Comparison of ENCODE assay signal across 13 cellular contexts in genomic region chr12:106914796-106915634, GRCh38. TPM values are rescaled to one million over a fixed set of nuclear protein-coding genes. Genes with fewer than 3 reads are reported as not detected.
DNase-seq lines count a peak whose midpoint lies in the region; ATAC-seq and TF ChIP-seq lines count a peak whose summit lies in the region.
"Had no signal": no experiment of that assay in that cellular context is flagged by ENCODE, and none has a peak within 500 bp of the region (broad histone marks: within the 10 kb centered on the region; RNA-seq: fewer than 3 reads in every experiment).

No MANE protein-coding gene starts in this region.

- no peak overlapping the region for H3K27ac ChIP-seq in DND-41 (ENCODE audit: low read length)

- no peaks in the 10 kb centered on the region for H3K9me3 ChIP-seq in DND-41 (ENCODE audit: insufficient read depth, low read length, severe bottlenecking)

- ATAC-seq in DND-41 (ENCODE audit: insufficient read depth, low read depth) (peak; percentile 70; the same call in 2 of the 3 replicates), GM19023 (IDR thresholded peaks at IDR 0.05; ENCODE audit: unreplicated experiment) (peak; percentile 65), HG02884 (IDR thresholded peaks at IDR 0.05; ENCODE audit: unreplicated experiment) (peak; percentile 48), GM19324 (IDR thresholded peaks at IDR 0.05; ENCODE audit: low FRiP score, unreplicated experiment) (no peak), left ventricle myocardium superior (no peak)

- no peaks in the 10 kb centered on the region for H3K36me3 Mint-ChIP-seq in activated CD4-positive, alpha-beta memory T cell treated with anti-CD3 and anti-CD28 coated beads, Interleukin-2, amount 10 ng/mL, durations not matched to agents 7 days and 5 days (ENCODE audit: low read depth)
- no peaks in the 10 kb centered on the region for H3K36me3 Mint-ChIP-seq in endothelial cell (ENCODE audit: low read depth, unreplicated experiment)

- H3K27ac Mint-ChIP-seq in activated CD4-positive, alpha-beta memory T cell treated with anti-CD3 and anti-CD28 coated beads, Interleukin-2, amount 10 ng/mL, durations not matched to agents 7 days and 5 days, result peak overlapping the region; percentile 83
- no peak overlapping the region for H3K27ac Mint-ChIP-seq in endothelial cell (ENCODE audit: unreplicated experiment)
- H3K27ac Mint-ChIP-seq: HFFc6 had no signal

- no peak overlapping the region for H2AFZ ChIP-seq in DND-41 (ENCODE audit: low read depth, low read length)

- intact Hi-C loops in left ventricle myocardium superior (cut with micrococcal nuclease), result no loop called here

- no peak overlapping the region for H3K4me3 Mint-ChIP-seq in activated CD4-positive, alpha-beta memory T cell treated with anti-CD3 and anti-CD28 coated beads, Interleukin-2, amount 10 ng/mL, durations not matched to agents 7 days and 5 days
- H3K4me3 Mint-ChIP-seq in endothelial cell (ENCODE audit: unreplicated experiment), result no peak overlapping the region
- H3K4me3 Mint-ChIP-seq: HFFc6 had no signal

- H3K4me3 ChIP-seq in DND-41 (ENCODE audit: low read depth in 1 of 2, low read length in 2 of 2), result no peak overlapping the region

- peaks cover 3% of the 10 kb centered on the region for H3K27me3 Mint-ChIP-seq in activated CD4-positive, alpha-beta memory T cell treated with anti-CD3 and anti-CD28 coated beads, Interleukin-2, amount 10 ng/mL, durations not matched to agents 7 days and 5 days
- H3K27me3 Mint-ChIP-seq in endothelial cell (ENCODE audit: unreplicated experiment), result peaks cover 5% of the 10 kb centered on the region

- no peaks in the 10 kb centered on the region for H3K9me3 Mint-ChIP-seq in activated CD4-positive, alpha-beta memory T cell treated with anti-CD3 and anti-CD28 coated beads, Interleukin-2, amount 10 ng/mL, durations not matched to agents 7 days and 5 days
- no peaks in the 10 kb centered on the region for H3K9me3 Mint-ChIP-seq in endothelial cell (ENCODE audit: unreplicated experiment)
- H3K9me3 Mint-ChIP-seq: HFFc6 had no signal

- H3K4me1 ChIP-seq in DND-41 (ENCODE audit: insufficient read depth, low read length), result peaks cover 3% of the 10 kb centered on the region; the same call in 1 of the 2 replicates

- no peaks in the 10 kb centered on the region for H3K36me3 ChIP-seq in DND-41 (ENCODE audit: insufficient read depth, low read length)

- H4K20me1 ChIP-seq in DND-41 (ENCODE audit: insufficient read depth, low read length), result no peaks in the 10 kb centered on the region

- H3K4me1 Mint-ChIP-seq in activated CD4-positive, alpha-beta memory T cell treated with anti-CD3 and anti-CD28 coated beads, Interleukin-2, amount 10 ng/mL, durations not matched to agents 7 days and 5 days, result peaks cover 33% of the 10 kb centered on the region
- peaks cover 11% of the 10 kb centered on the region for H3K4me1 Mint-ChIP-seq in endothelial cell (ENCODE audit: unreplicated experiment)

- peak; percentile 11 for DNase-seq in DND-41
- peak; percentile 60 for DNase-seq in activated CD4-positive, alpha-beta memory T cell treated with anti-CD3 and anti-CD28 coated beads, Interleukin-2, amount 10 ng/mL, durations not matched to agents 7 days and 5 days
- no peak for DNase-seq in left ventricle myocardium superior
- DNase-seq in GOT3 (lab: John Stamatoyannopoulos, UW), result no peak
- DNase-seq in endothelial cell (ENCODE audit: low spot score), result no peak
- DNase-seq: amygdala; HFFc6; midbrain; NCI-H187; stimulated activated CD4-positive, alpha-beta T cell treated with anti-CD3 and anti-CD28 coated beads, Interleukin-1b, Interleukin-23, amount 100 ng/mL, for 48 hours had no signal

- no peaks in the 10 kb centered on the region for H3K27me3 ChIP-seq in DND-41 (ENCODE audit: insufficient read depth, low read length, poor library complexity)

- CTCF ChIA-PET in activated CD4-positive, alpha-beta memory T cell treated with anti-CD3 and anti-CD28 coated beads, Interleukin-2, amount 10 ng/mL, durations not matched to agents 7 days and 5 days (lab: Charles Lee), result interaction anchor here (1.4 kb wide), 1 partner anchor 558 kb away, joined by 4 read pairs; the partner anchor contains the start of gene POLR3B

- POLR2A ChIA-PET in activated CD4-positive, alpha-beta memory T cell treated with anti-CD3 and anti-CD28 coated beads, Interleukin-2, amount 10 ng/mL, durations not matched to agents 7 days and 5 days (lab: Charles Lee), result no interaction called here

- H3K9ac ChIP-seq in DND-41 (ENCODE audit: low read depth, low read length), result no peak overlapping the region

- no peak overlapping the region for H3K4me2 ChIP-seq in DND-41 (ENCODE audit: insufficient read depth, low read length)

- no peaks in the 10 kb centered on the region for H3K79me2 ChIP-seq in DND-41 (ENCODE audit: insufficient read depth, low read length)

- no peak for TF ChIP-seq CTCF in DND-41 (IDR thresholded peaks at IDR 0.05; ENCODE audit: borderline replicate concordance, extremely low read depth, low read length, poor library complexity, severe bottlenecking)
- no peak for TF ChIP-seq CTCF in endothelial cell (IDR thresholded peaks at IDR 0.05; ENCODE audit: unreplicated experiment)

RNA-seq across cellular contexts. Expression of gene TMEM263, which starts 40.7 kb away (rescaled TPM):
- 10 to 100 TPM; 26.0 to 27.0 TPM for total RNA-seq in activated CD4-positive, alpha-beta memory T cell treated with anti-CD3 and anti-CD28 coated beads, Interleukin-2, amount 10 ng/mL, durations not matched to agents 7 days and 5 days
- 35.6 TPM for total RNA-seq in left ventricle myocardium superior
- 26.1 TPM for total RNA-seq in endothelial cell (ENCODE audit: unreplicated experiment)

Comparison
In these comparisons a context has a peak if more than half of its experiments do, and no peak if none do; other contexts are left out.
1. ATAC-seq: peak in DND-41 (single experiment), GM19023 (single experiment) and HG02884 (single experiment); none in GM19324 (single experiment) and left ventricle myocardium superior (single experiment).
2. DNase-seq: peak in DND-41 (single experiment) and activated CD4-positive, alpha-beta memory T cell treated with anti-CD3 and anti-CD28 coated beads, Interleukin-2, amount 10 ng/mL, durations not matched to agents 7 days and 5 days (single experiment); none in left ventricle myocardium superior (single experiment), GOT3 (single experiment) and endothelial cell (single experiment).